Comparison of ENCODE assay signal across 8 cellular contexts in genomic region chr9:104747565-104748358, GRCh38. TPM values are rescaled to one million over a fixed set of nuclear protein-coding genes. Genes with fewer than 3 reads are reported as not detected.
DNase-seq lines count a peak whose midpoint lies in the region; ATAC-seq, FAIRE-seq and TF ChIP-seq lines count a peak whose summit lies in the region.

Gene NIPSNAP3A (plus strand): TSS chr9:104747683. CDS start chr9:104747793, 110 bp downstream.

- no peaks in the 10 kb centered on the region for H3K9me3 ChIP-seq in keratinocyte (ENCODE audit: control insufficient read depth, low read depth, low read length)

- peak within 1 kb of the TSS; percentile 92 for H3K9ac ChIP-seq in keratinocyte (ENCODE audit: control insufficient read depth, extremely low read depth, insufficient read depth, low read length)

- peaks cover 9% of the 10 kb centered on the region for H3K79me2 ChIP-seq in keratinocyte (ENCODE audit: control insufficient read depth, insufficient read depth, low read length)

- dilution Hi-C loops in keratinocyte (cut with MboI; ENCODE audit: extremely low pct_ligation_motif_present, low sequenced_read_pairs): no loop called here

- ATAC-seq in GM18907 (IDR thresholded peaks at IDR 0.05; ENCODE audit: unreplicated experiment) (peak; percentile 92), HG03139 (IDR thresholded peaks at IDR 0.05; ENCODE audit: unreplicated experiment) (peak; percentile 78)

- peak within 1 kb of the TSS; percentile 80 for H2AFZ ChIP-seq in keratinocyte (ENCODE audit: control insufficient read depth, low read length)

- H3K4me2 ChIP-seq in keratinocyte (ENCODE audit: control insufficient read depth, extremely low read depth, insufficient read depth, low read depth, low read length): peak within 1 kb of the TSS; percentile 84

- no peak for FAIRE-seq in keratinocyte (lab: Jason Lieb, UNC)

- H3K27me3 ChIP-seq in keratinocyte (ENCODE audit: control insufficient read depth, extremely low read depth, insufficient read depth, low read length): no peaks in the 10 kb centered on the region

- no peaks in the 10 kb centered on the region for H3K36me3 ChIP-seq in keratinocyte (ENCODE audit: control insufficient read depth in 2 of 2, extremely low read depth in 1 of 2, insufficient read depth in 2 of 2, low read length in 2 of 2)

- H3K9me1 ChIP-seq in keratinocyte (ENCODE audit: control insufficient read depth, extremely low read depth, insufficient read depth, low read length): no peaks in the 10 kb centered on the region

- DNase-seq in AG08396 (ENCODE audit: low spot score): peak; percentile 89
- DNase-seq in NCI-H345 treated with DMSO at 0.1 percent for 48 hours (lab: John Stamatoyannopoulos, UW; ENCODE audit: unreplicated experiment): peak; percentile 77
- DNase-seq in activated CD4-positive, CD25-positive, alpha-beta regulatory T cell treated with anti-CD3 and anti-CD28 coated beads, Interleukin-2, amount 50 U/mL, for 16 hours (ENCODE audit: low read depth, low spot score): peak; percentile 71
- DNase-seq in central memory CD4-positive, alpha-beta T cell: peak; percentile 87
- DNase-seq in keratinocyte (ENCODE audit: low read depth, low spot score): peak; percentile 23
- DNase-seq in stimulated activated CD4-positive, alpha-beta T cell treated with anti-CD3 and anti-CD28 coated beads, Interleukin-12 subunit alpha, Interleukin-12 subunit beta, amount 100 ng/mL, for 48 hours (ENCODE audit: low read depth in 2 of 3, low spot score in 1 of 3): peak; percentile 69 to 85 (median 76)

- H3K4me1 ChIP-seq in keratinocyte (ENCODE audit: control insufficient read depth, extremely low read depth, insufficient read depth, low read length): peaks cover 7% of the 10 kb centered on the region

- TF ChIP-seq CTCF in keratinocyte (optimal IDR thresholded peaks at IDR 0.05 in 1 of 3, IDR thresholded peaks at IDR 0.05 in 1 of 3, conservative IDR thresholded peaks at IDR 0.05 in 1 of 3; ENCODE audit: extremely low read depth in 1 of 3, insufficient read depth in 2 of 3, low read length in 3 of 3): no peak

- H4K20me1 ChIP-seq in keratinocyte (ENCODE audit: control insufficient read depth, extremely low read depth, insufficient read depth, low read length): no peaks in the 10 kb centered on the region

- peak within 1 kb of the TSS; percentile 87 for H3K27ac ChIP-seq in keratinocyte (ENCODE audit: control insufficient read depth, insufficient read depth, low read length)

- H3K4me3 ChIP-seq in keratinocyte (ENCODE audit: control insufficient read depth in 2 of 3, extremely low read depth in 1 of 3, insufficient read depth in 2 of 3, low read depth in 1 of 3, low read length in 3 of 3): peak within 1 kb of the TSS; percentile 80 to 91 (median 90)

RNA-seq across cellular contexts. Expression of gene NIPSNAP3A, which starts in this region (rescaled TPM):
- 32.9 to 48.0 TPM (median 47.5 TPM) in 3 replicates for polyA plus RNA-seq in keratinocyte
- 5.9 TPM for polyA plus RNA-seq in keratinocyte (2011; ENCODE audit: low read depth)
- 26.6 and 44.2 TPM in 2 replicates for polyA plus RNA-seq in keratinocyte (2011; cell fraction: cytosol; rRNA removed)
- polyA plus RNA-seq in keratinocyte (2011; cell fraction: nucleus; rRNA removed): 31.7 and 40.4 TPM in 2 replicates
- 13.5 and 24.9 TPM in 2 replicates for polyA plus RNA-seq in keratinocyte (2012; ENCODE audit: low replicate concordance)
- 2.9 to 16.2 TPM (median 9.3 TPM) in 3 replicates for polyA minus RNA-seq in keratinocyte
- polyA minus RNA-seq in keratinocyte (2011; cell fraction: cytosol; rRNA and poly(A)+ RNA removed): 29.5 TPM
- 9.9 and 11.6 TPM in 2 replicates for polyA minus RNA-seq in keratinocyte (2011; cell fraction: nucleus; rRNA and poly(A)+ RNA removed)

Comparison
In these comparisons a context has a peak if more than half of its experiments do, and no peak if none do; other contexts are left out.
1. Peak in every context shown above with its lines: DNase-seq, ATAC-seq, H3K4me3 ChIP-seq and H3K27ac ChIP-seq.
2. DNase-seq: peak in every context shown above with its lines; median percentile 89 in AG08396; 87 in central memory CD4-positive, alpha-beta T cell; 77 in NCI-H345 treated with DMSO at 0.1 percent for 48 hours; 76 in stimulated activated CD4-positive, alpha-beta T cell treated with anti-CD3 and anti-CD28 coated beads, Interleukin-12 subunit alpha, Interleukin-12 subunit beta, amount 100 ng/mL, for 48 hours; 71 in activated CD4-positive, CD25-positive, alpha-beta regulatory T cell treated with anti-CD3 and anti-CD28 coated beads, Interleukin-2, amount 50 U/mL, for 16 hours; 23 in keratinocyte.